ENCODE assay signal across 9 cellular contexts in the genomic region with DNA sequence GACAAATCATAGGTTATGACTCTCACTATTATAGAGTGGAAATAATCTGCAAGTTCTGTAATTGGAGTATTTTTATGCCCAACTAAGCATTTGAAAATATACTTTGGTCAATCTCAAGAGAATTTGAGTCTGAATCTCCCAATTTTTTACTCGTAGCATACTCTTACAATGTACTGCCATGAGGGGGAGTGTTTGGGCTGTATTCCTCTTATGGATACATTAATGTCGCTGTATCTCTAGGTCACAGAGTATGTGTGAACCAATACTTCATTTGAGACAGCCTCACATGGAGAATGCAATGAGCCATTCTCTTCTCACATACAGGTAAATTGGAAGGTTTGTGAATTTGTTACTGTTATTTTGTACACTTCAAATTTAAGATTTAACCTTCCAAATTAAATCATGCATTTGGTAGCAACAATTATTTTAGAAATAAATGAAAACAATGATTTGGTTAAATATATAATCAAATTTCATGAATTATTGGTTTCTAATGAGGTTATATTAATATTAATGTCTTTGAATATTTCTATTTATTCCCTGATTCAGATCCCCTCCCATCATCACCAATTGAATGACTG. TPM values are rescaled to one million over a fixed set of nuclear protein-coding genes. Genes with fewer than 3 reads are reported as not detected.
DNase-seq lines count a peak whose midpoint lies in the region; ATAC-seq and TF ChIP-seq lines count a peak whose summit lies in the region.
"Had no signal": no experiment of that assay in that cellular context is flagged by ENCODE, and none has a peak within 500 bp of the region (broad histone marks: within the 10 kb centered on the region; RNA-seq: fewer than 3 reads in every experiment).

No MANE protein-coding gene starts in this region.

- no peaks in the 10 kb centered on the region for H3K9me3 ChIP-seq in endodermal cell (ENCODE audit: control insufficient read depth, low read length)
- H3K9me3 ChIP-seq: SJSA1 had no signal

- no peak overlapping the region for H3K4me3 ChIP-seq in endodermal cell (ENCODE audit: low read length)
- H3K4me3 ChIP-seq: SJSA1 had no signal

- no peaks in the 10 kb centered on the region for H3K36me3 ChIP-seq in endodermal cell (ENCODE audit: control insufficient read depth, insufficient read depth, low read length)
- H3K36me3 ChIP-seq: SJSA1 had no signal

- peak; percentile 49 for TF ChIP-seq CTCF in GM13976 (IDR thresholded peaks at IDR 0.05; ENCODE audit: borderline replicate concordance, control extremely low read depth, extremely low read depth, insufficient read depth, missing control alignments)
- TF ChIP-seq CTCF in endodermal cell (conservative IDR thresholded peaks at IDR 0.05) = peak; percentile 77

- H3K27ac Mint-ChIP-seq in endodermal cell = no peak overlapping the region

- H3K27me3 Mint-ChIP-seq in endodermal cell (ENCODE audit: insufficient read depth) = no peaks in the 10 kb centered on the region

- DNase-seq in AG20443 (ENCODE audit: low spot score) (peak; percentile 47), GM13976 (ENCODE audit: low spot score) (peak; percentile 59), MV-4-11 (lab: John Stamatoyannopoulos, UW) (peak; percentile 67), endodermal cell (no peak), mucosa of gallbladder (ENCODE audit: low spot score) (peak; percentile 53)
- DNase-seq in effector CD8-positive, alpha-beta T cell (lab: John Stamatoyannopoulos, UW) = no peak

- H3K4me1 ChIP-seq in endodermal cell (ENCODE audit: control insufficient read depth, insufficient read depth, low read length) = no peaks in the 10 kb centered on the region
- H3K4me1 ChIP-seq: SJSA1 had no signal

- H3K4me1 Mint-ChIP-seq in endodermal cell = peaks cover 26% of the 10 kb centered on the region

- no peak overlapping the region for H3K9ac ChIP-seq in endodermal cell (ENCODE audit: extremely low read depth, low read length, poor library complexity, severe bottlenecking)

- ATAC-seq in HG02642 (IDR thresholded peaks at IDR 0.05; ENCODE audit: poor library complexity, unreplicated experiment) = peak; percentile 94
- ATAC-seq in SK-N-SH treated with all-trans-retinoic acid at 6 μM for 48 hours = peak; percentile 97

- H3K36me3 Mint-ChIP-seq in endodermal cell (ENCODE audit: low read depth) = no peaks in the 10 kb centered on the region

- WGBS in endodermal cell (ENCODE audit: insufficient coverage in 1 of 2, insufficient read length in 1 of 2), 2 experiments = 41% methylated on average over 2 of the region's 2 CpGs; no CpG with 5 or more reads in 1 of the 2 experiments

- H3K9me3 Mint-ChIP-seq in endodermal cell = no peaks in the 10 kb centered on the region

- H3K4me3 Mint-ChIP-seq in endodermal cell = no peak overlapping the region

- in situ Hi-C loops in GM13976 (cut with MboI; ENCODE audit: low sequenced_read_pairs, unreplicated experiment) = loop anchor here (25.0 kb wide), 1 partner anchor 185 kb away; no protein-coding TSS in a partner anchor

- no peaks in the 10 kb centered on the region for H3K27me3 ChIP-seq in endodermal cell (ENCODE audit: control insufficient read depth, insufficient read depth, low read length, poor library complexity, severe bottlenecking)

- H3K27ac ChIP-seq in endodermal cell (ENCODE audit: low read depth, low read length) = no peak overlapping the region
- H3K27ac ChIP-seq: SJSA1 had no signal

TF ChIP-seq in SK-N-SH treated with all-trans-retinoic acid at 6 μM for 48 hours, 23 proteins besides CTCF, POLR2A, EP300 and RAD21:
- TF ChIP-seq ZNF8 (CRISPR knock-in tag; IDR thresholded peaks at IDR 0.05) (no peak), ARNTL (CRISPR knock-in tag; IDR thresholded peaks at IDR 0.05; ENCODE audit: borderline replicate concordance, low read depth) (no peak), ISL1 (CRISPR knock-in tag; IDR thresholded peaks at IDR 0.05) (no peak), ESRRG (CRISPR knock-in tag; IDR thresholded peaks at IDR 0.05) (no peak), GLIS3 (CRISPR knock-in tag; IDR thresholded peaks at IDR 0.05) (no peak), CSDC2 (CRISPR knock-in tag; IDR thresholded peaks at IDR 0.05) (no peak), ZFP3 (CRISPR knock-in tag; IDR thresholded peaks at IDR 0.05) (no peak)
- TF ChIP-seq, protein P1, sequence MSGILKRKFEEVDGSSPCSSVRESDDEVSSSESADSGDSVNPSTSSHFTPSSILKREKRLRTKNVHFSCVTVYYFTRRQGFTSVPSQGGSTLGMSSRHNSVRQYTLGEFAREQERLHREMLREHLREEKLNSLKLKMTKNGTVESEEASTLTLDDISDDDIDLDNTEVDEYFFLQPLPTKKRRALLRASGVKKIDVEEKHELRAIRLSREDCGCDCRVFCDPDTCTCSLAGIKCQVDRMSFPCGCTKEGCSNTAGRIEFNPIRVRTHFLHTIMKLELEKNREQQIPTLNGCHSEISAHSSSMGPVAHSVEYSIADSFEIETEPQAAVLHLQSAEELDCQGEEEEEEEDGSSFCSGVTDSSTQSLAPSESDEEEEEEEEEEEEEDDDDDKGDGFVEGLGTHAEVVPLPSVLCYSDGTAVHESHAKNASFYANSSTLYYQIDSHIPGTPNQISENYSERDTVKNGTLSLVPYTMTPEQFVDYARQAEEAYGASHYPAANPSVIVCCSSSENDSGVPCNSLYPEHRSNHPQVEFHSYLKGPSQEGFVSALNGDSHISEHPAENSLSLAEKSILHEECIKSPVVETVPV (CRISPR knock-in tag; IDR thresholded peaks at IDR 0.05) = no peak
- TF ChIP-seq, protein P2, sequence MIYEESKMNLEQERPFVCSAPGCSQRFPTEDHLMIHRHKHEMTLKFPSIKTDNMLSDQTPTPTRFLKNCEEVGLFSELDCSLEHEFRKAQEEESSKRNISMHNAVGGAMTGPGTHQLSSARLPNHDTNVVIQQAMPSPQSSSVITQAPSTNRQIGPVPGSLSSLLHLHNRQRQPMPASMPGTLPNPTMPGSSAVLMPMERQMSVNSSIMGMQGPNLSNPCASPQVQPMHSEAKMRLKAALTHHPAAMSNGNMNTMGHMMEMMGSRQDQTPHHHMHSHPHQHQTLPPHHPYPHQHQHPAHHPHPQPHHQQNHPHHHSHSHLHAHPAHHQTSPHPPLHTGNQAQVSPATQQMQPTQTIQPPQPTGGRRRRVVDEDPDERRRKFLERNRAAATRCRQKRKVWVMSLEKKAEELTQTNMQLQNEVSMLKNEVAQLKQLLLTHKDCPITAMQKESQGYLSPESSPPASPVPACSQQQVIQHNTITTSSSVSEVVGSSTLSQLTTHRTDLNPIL (CRISPR knock-in tag; IDR thresholded peaks at IDR 0.05; ENCODE audit: low read depth) = no peak

RNA-seq across cellular contexts. Expression of a gene that starts 5.5 kb away (rescaled TPM):
- total RNA-seq in endodermal cell (10 to 100 TPM; 49.2 to 58.6 TPM), mucosa of gallbladder (10.5 TPM)
- 72.1 TPM for polyA plus RNA-seq in endodermal cell (2013, experiment 1 of 2)
- 69.1 TPM for polyA plus RNA-seq in endodermal cell (2013, experiment 2 of 2)
- total RNA-seq: SJSA1 had no signal

RNA-seq across cellular contexts. Expression of a gene that starts 33.4 kb away (rescaled TPM):
- total RNA-seq in endodermal cell (under 1 TPM; 0.24 to 0.66 TPM), mucosa of gallbladder (0.46 TPM)
- 0.18 TPM for polyA plus RNA-seq in endodermal cell (2013, experiment 1 of 2)
- 0.25 TPM for polyA plus RNA-seq in endodermal cell (2013, experiment 2 of 2)
- total RNA-seq: SJSA1 had no signal

Comparison
In these comparisons a context has a peak if more than half of its experiments do, and no peak if none do; other contexts are left out.
1. DNase-seq: peak in AG20443 (single experiment), GM13976 (single experiment), MV-4-11 (single experiment) and mucosa of gallbladder (single experiment); none in endodermal cell (single experiment) and effector CD8-positive, alpha-beta T cell (single experiment).